30 cellular contexts compared by ENCODE assay signal in the genomic region with DNA sequence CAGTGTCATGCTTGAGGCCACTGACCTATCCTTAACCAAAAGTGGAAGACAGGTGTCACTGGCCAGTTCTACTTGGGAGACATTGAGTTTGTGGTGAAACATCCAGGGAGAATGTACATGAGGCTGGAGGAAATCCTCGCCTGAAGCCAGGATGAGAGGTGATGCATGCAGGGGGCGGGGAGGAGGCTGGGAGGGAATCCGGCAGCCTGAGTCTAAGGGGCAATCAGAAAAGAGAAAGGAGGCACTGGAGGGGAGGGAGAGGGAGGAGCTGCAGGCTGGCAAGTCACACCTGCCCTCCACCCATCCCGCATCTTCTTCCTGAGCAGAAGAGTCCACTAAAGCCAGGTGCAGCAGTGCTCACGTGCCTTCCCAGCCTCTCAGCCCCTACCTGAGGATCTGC.
DNase-seq lines count a peak whose midpoint lies in the region; ATAC-seq lines count a peak whose summit lies in the region.
"Had no signal": no experiment of that assay in that cellular context is flagged by ENCODE, and none has a peak within 500 bp of the region (broad histone marks: within the 10 kb centered on the region; RNA-seq: fewer than 3 reads in every experiment).

No MANE protein-coding gene starts in this region.

- ATAC-seq in GM21423 (IDR thresholded peaks at IDR 0.05; ENCODE audit: unreplicated experiment): no peak
- ATAC-seq in HG02870 (IDR thresholded peaks at IDR 0.05; ENCODE audit: unreplicated experiment): no peak
- ATAC-seq: activated naive CD4-positive, alpha-beta T cell treated with anti-CD3 and anti-CD28 coated beads, Interleukin-2, amount 50 U/mL, for 72 hours; activated T-helper 17 cell treated with anti-CD3 and anti-CD28 coated beads, Interleukin-2, amount 50 U/mL, for 72 hours; effector memory CD8-positive, alpha-beta T cell; esophagus mucosa; gastrocnemius medialis; HCT116; Right ventricle myocardium inferior; SK-N-SH treated with all-trans-retinoic acid at 6 μM for 48 hours; T-helper 17 cell had no signal

- DNase-seq in NCI-H345 (lab: John Stamatoyannopoulos, UW): peak; percentile 3
- no peak for DNase-seq in NCI-H345 treated with DMSO at 0.1 percent for 48 hours (lab: John Stamatoyannopoulos, UW; ENCODE audit: unreplicated experiment)
- DNase-seq in NCI-H1436 (lab: John Stamatoyannopoulos, UW): peak; percentile 43
- DNase-seq in NCI-H510A treated with DMSO at 0.1 percent for 48 hours (lab: John Stamatoyannopoulos, UW): peak; percentile 21
- peak; percentile 43 for DNase-seq in iPS-NIHi7 (ENCODE audit: extremely low spot score)
- DNase-seq in HUDEP-2 (lab: John Stamatoyannopoulos, UW; ENCODE audit: unreplicated experiment in 76 of 76): no peak
- DNase-seq: activated CD4-positive, alpha-beta memory T cell treated with anti-CD3 and anti-CD28 coated beads, Interleukin-2, amount 10 ng/mL, durations not matched to agents 7 days and 5 days; activated CD4-positive, alpha-beta T cell treated with anti-CD3 and anti-CD28 coated beads for 1 hour; activated CD8-positive, alpha-beta memory T cell treated with anti-CD3 and anti-CD28 coated beads, Interleukin-2, amount 50 U/mL, for 48 hours; anterior cingulate cortex; CD4-positive, CD25-positive, alpha-beta regulatory T cell; effector memory CD8-positive, alpha-beta T cell; gastrocnemius medialis; immature natural killer cell; left ventricle myocardium inferior; mesendoderm; MV-4-11; NCI-H2081 treated with DMSO at 0.1 percent for 48 hours; OCI-M1; stimulated activated CD4-positive, alpha-beta T cell treated with anti-CD3 and anti-CD28 coated beads, Interleukin-2, amount 100 ng/mL, for 24 hours; T-helper 17 cell; transverse colon had no signal

Comparison
In these comparisons a context has a peak if more than half of its experiments do, and no peak if none do; other contexts are left out.
1. DNase-seq: peak in NCI-H345 (single experiment), NCI-H1436 (single experiment), NCI-H510A treated with DMSO at 0.1 percent for 48 hours (single experiment) and iPS-NIHi7 (single experiment); none in NCI-H345 treated with DMSO at 0.1 percent for 48 hours (single experiment) and HUDEP-2 (0 of 76).